Comparison of ENCODE assay signal across 1 cellular context in genomic region chr4:121800961-121801714, GRCh38.
TF ChIP-seq lines count a peak whose summit lies in the region.

Gene EXOSC9, plus strand, starts transcription at chr4:121801323. Its CDS starts 102 bp downstream, at chr4:121801425.

TF ChIP-seq in HEK293, 187 proteins besides CTCF, POLR2A, EP300 and RAD21 (continued from another document):
- TF ChIP-seq GLIS1 (tag by site-specific recombination; IDR thresholded peaks at IDR 0.05) (peak; percentile 13; the same call in 1 of the 2 replicates), INSM2 (tag by site-specific recombination; IDR thresholded peaks at IDR 0.05) (0 out of 2 replicates have a peak, but pooled peaks have one; percentile 46), HIC1 (tag by site-specific recombination; IDR thresholded peaks at IDR 0.05) (no peak), BCL6B (tag by site-specific recombination; IDR thresholded peaks at IDR 0.05) (no peak), ZNF658 (tag by site-specific recombination; IDR thresholded peaks at IDR 0.05) (no peak), ZBTB11 (tag by site-specific recombination; conservative IDR thresholded peaks at IDR 0.05; ENCODE audit: low read depth) (0 out of 2 replicates have a peak, but pooled peaks have one; percentile 16), ZNF529 (tag by site-specific recombination; IDR thresholded peaks at IDR 0.05; ENCODE audit: insufficient replicate concordance) (no peak), ZNF791 (tag by site-specific recombination; IDR thresholded peaks at IDR 0.05) (no peak), YY2 (tag by site-specific recombination; IDR thresholded peaks at IDR 0.05) (0 out of 2 replicates have a peak, but pooled peaks have one; percentile 44), ZNF2 (tag by site-specific recombination; IDR thresholded peaks at IDR 0.05) (0 out of 2 replicates have a peak, but pooled peaks have one; percentile 35), ZNF169 (tag by site-specific recombination; IDR thresholded peaks at IDR 0.05) (no peak), SALL2 (tag by site-specific recombination; IDR thresholded peaks at IDR 0.05; ENCODE audit: borderline replicate concordance) (no peak), ZNF324 (tag by site-specific recombination; IDR thresholded peaks at IDR 0.05) (0 out of 2 replicates have a peak, but pooled peaks have one; percentile 43), YY1 (tag by site-specific recombination; IDR thresholded peaks at IDR 0.05) (peak; percentile 67), FEZF1 (tag by site-specific recombination; IDR thresholded peaks at IDR 0.05) (no peak), ZNF341 (tag by site-specific recombination; IDR thresholded peaks at IDR 0.05; ENCODE audit: low read depth) (no peak), ZIC2 (tag by site-specific recombination; IDR thresholded peaks at IDR 0.05) (peak; percentile 14; the same call in 1 of the 2 replicates), ZNF10 (tag by site-specific recombination; IDR thresholded peaks at IDR 0.05) (no peak), ZNF133 (tag by site-specific recombination; IDR thresholded peaks at IDR 0.05) (no peak), MEIS1 (CRISPR knock-in tag; IDR thresholded peaks at IDR 0.05; ENCODE audit: borderline replicate concordance) (no peak), ZNF140 (tag by site-specific recombination; IDR thresholded peaks at IDR 0.05) (no peak), ZNF26 (tag by site-specific recombination; IDR thresholded peaks at IDR 0.05) (no peak), ZNF555 (tag by site-specific recombination; conservative IDR thresholded peaks at IDR 0.05) (no peak), ZNF544 (tag by site-specific recombination; IDR thresholded peaks at IDR 0.05) (no peak), SCRT1 (tag by site-specific recombination; IDR thresholded peaks at IDR 0.05; ENCODE audit: borderline replicate concordance) (no peak), ZNF670 (tag by site-specific recombination; IDR thresholded peaks at IDR 0.05; ENCODE audit: low read depth) (no peak), ZFP69B (tag by site-specific recombination; IDR thresholded peaks at IDR 0.05) (peak; percentile 96), ZFP3 (tag by site-specific recombination; IDR thresholded peaks at IDR 0.05; ENCODE audit: low read depth) (no peak), ZNF239 (tag by site-specific recombination; IDR thresholded peaks at IDR 0.05) (no peak), ZNF660 (tag by site-specific recombination; IDR thresholded peaks at IDR 0.05) (no peak; the same call in 1 of the 2 replicates), ZNF221 (tag by site-specific recombination; IDR thresholded peaks at IDR 0.05; ENCODE audit: borderline replicate concordance) (no peak), KLF7 (tag by site-specific recombination; IDR thresholded peaks at IDR 0.05; ENCODE audit: borderline replicate concordance) (0 out of 2 replicates have a peak, but pooled peaks have one; percentile 26), KLF10 (tag by site-specific recombination; IDR thresholded peaks at IDR 0.05) (no peak), ZNF473 (tag by site-specific recombination; IDR thresholded peaks at IDR 0.05) (no peak), KLF17 (tag by site-specific recombination; IDR thresholded peaks at IDR 0.05) (peak; percentile 27; the same call in 1 of the 2 replicates), HOXA7 (CRISPR knock-in tag; IDR thresholded peaks at IDR 0.05; ENCODE audit: borderline replicate concordance) (no peak), ZNF416 (tag by site-specific recombination; IDR thresholded peaks at IDR 0.05) (no peak), ZNF488 (tag by site-specific recombination; IDR thresholded peaks at IDR 0.05) (no peak), ZNF280C (tag by site-specific recombination; IDR thresholded peaks at IDR 0.05) (no peak), OSR2 (tag by site-specific recombination; IDR thresholded peaks at IDR 0.05) (no peak)
